Comparison of ENCODE assay signal across 1 cellular context in genomic region chr12:52019123-52019770, GRCh38.
A peak's percentile ranks its signal among the peaks of the same experiment; 100 is the strongest.
TF ChIP-seq lines count a peak whose summit lies in the region.

No MANE protein-coding gene starts in this region.

TF ChIP-seq in A549, 52 proteins besides CTCF, POLR2A, EP300 and RAD21:
- TF ChIP-seq JUNB (IDR thresholded peaks at IDR 0.05): no peak
- no peak for TF ChIP-seq FOSL2 (IDR thresholded peaks at IDR 0.05)
- TF ChIP-seq FOSL2 (CRISPR knock-in tag; IDR thresholded peaks at IDR 0.05): 0 out of 2 replicates have a peak, but pooled peaks have one; percentile 9
